16 cellular contexts compared by ENCODE assay signal in the genomic region with DNA sequence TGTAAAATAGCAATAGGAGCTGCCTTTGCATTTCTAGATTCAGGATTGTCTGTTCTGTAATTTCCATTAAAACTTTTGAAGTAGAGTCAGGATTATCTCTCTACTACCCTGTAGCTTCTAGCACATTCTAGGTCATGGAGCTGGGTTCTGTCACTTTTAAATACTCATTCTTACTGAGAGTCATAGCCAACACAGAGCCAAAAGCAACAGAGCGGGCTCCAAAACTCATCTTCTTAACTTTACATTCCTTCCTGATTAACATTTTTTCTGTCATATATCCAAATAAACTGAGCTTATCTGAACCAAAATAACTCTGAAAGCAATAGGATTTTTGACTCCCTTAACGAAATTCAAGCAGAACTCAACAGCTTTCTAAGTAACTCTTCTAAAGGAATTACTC. TPM values are rescaled to one million over a fixed set of nuclear protein-coding genes. Genes with fewer than 3 reads are reported as not detected.
DNase-seq lines count a peak whose midpoint lies in the region; ATAC-seq, FAIRE-seq and TF ChIP-seq lines count a peak whose summit lies in the region.
"Had no signal": no experiment of that assay in that cellular context is flagged by ENCODE, and none has a peak within 500 bp of the region (broad histone marks: within the 10 kb centered on the region; RNA-seq: fewer than 3 reads in every experiment).

No MANE protein-coding gene starts in this region.

- no peak overlapping the region for H2BK12ac ChIP-seq in neuronal stem cell (ENCODE audit: low read length)

- H3K9ac ChIP-seq in SK-N-SH (no peak overlapping the region), kidney (ENCODE audit: low read length in 2 of 2) (no peak overlapping the region), neuronal stem cell (ENCODE audit: low read depth, low read length, poor library complexity) (no peak overlapping the region)

- H4K20me1 ChIP-seq in SK-N-SH (ENCODE audit: insufficient read depth) = peaks cover 8% of the 10 kb centered on the region; the same call in 1 of the 2 replicates

- H3K4me2 ChIP-seq in SK-N-SH = peak overlapping the region; percentile 53
- H3K4me2 ChIP-seq in neuronal stem cell (ENCODE audit: insufficient read depth, low read length, poor library complexity, severe bottlenecking) = no peak overlapping the region

- H2BK120ac ChIP-seq in neuronal stem cell (ENCODE audit: low read depth, low read length) = no peak overlapping the region

- intact Hi-C loops in esophagus squamous epithelium (cut with DNase I) (no loop called here), kidney (cut with DNase I) (no loop called here), uterus (cut with DNase I; ENCODE audit: low total_unique reads) (no loop called here)

- H3K79me2 ChIP-seq in SK-N-SH (ENCODE audit: insufficient read depth) = peaks cover 10% of the 10 kb centered on the region; the same call in 1 of the 2 replicates

- H3K79me1 ChIP-seq in neuronal stem cell (ENCODE audit: low read depth, low read length) = no peaks in the 10 kb centered on the region

- H3K18ac ChIP-seq in neuronal stem cell (ENCODE audit: low read length) = no peak overlapping the region

- H4K91ac ChIP-seq in neuronal stem cell (ENCODE audit: low read depth, low read length, poor library complexity) = no peak overlapping the region

- no peak overlapping the region for H4K8ac ChIP-seq in neuronal stem cell (ENCODE audit: low read depth, low read length)

- no peak for TF ChIP-seq EP300 in SK-N-SH (IDR thresholded peaks at IDR 0.05; ENCODE audit: borderline replicate concordance in 1 of 2, low read depth in 1 of 2, low read length in 1 of 2)

- POLR2A ChIA-PET in SK-N-SH (lab: Yijun Ruan, JAX) = no interaction called here

- H3K4me1 ChIP-seq in SK-N-SH (ENCODE audit: control insufficient read depth in 1 of 2, insufficient read depth in 2 of 2, low read depth in 1 of 2, low read length in 1 of 2) (peaks cover 0 to 18% of the 10 kb centered on the region in 2 experiments; a peak in 2 of 4 replicates), esophagus squamous epithelium (peaks cover 3 to 27% (median 3%) of the 10 kb centered on the region in 3 donors), kidney (ENCODE audit: control insufficient read depth in 1 of 2, insufficient read depth in 1 of 2, low read depth in 1 of 2, low read length in 2 of 2) (peaks cover 0 to 7% of the 10 kb centered on the region in 2 donors), uterus (peaks cover 9% of the 10 kb centered on the region in 2 donors), neuronal stem cell (ENCODE audit: control insufficient read depth in 2 of 2, insufficient read depth in 1 of 2, low read depth in 1 of 2, low read length in 2 of 2) (no peaks in the 10 kb centered on the region)
- H3K4me1 ChIP-seq: foreskin keratinocyte had no signal

- no peak overlapping the region for H2AK5ac ChIP-seq in neuronal stem cell (ENCODE audit: low read depth, low read length)

- H3K23ac ChIP-seq in neuronal stem cell (ENCODE audit: low read depth, low read length, poor library complexity) = no peak overlapping the region

- H3K27ac ChIP-seq in SK-N-SH (ENCODE audit: low read depth in 2 of 2, low read length in 1 of 2) (peak overlapping the region in 1 of 2 experiments; percentile 52; a peak in 2 of 4 replicates), esophagus squamous epithelium (peak overlapping the region in 3 of 4 donors; percentile 14 to 39 (median 26)), kidney (ENCODE audit: low read depth in 2 of 2, low read length in 2 of 2) (no peak overlapping the region), uterus (peak overlapping the region; percentile 38 to 64), neuronal stem cell (replicated peaks; ENCODE audit: low read length) (no peak overlapping the region)
- H3K27ac ChIP-seq: foreskin keratinocyte had no signal

- TF ChIP-seq CTCF in SK-N-SH (IDR thresholded peaks at IDR 0.05) (no peak), esophagus squamous epithelium (IDR thresholded peaks at IDR 0.05) (no peak), kidney (IDR thresholded peaks at IDR 0.05; ENCODE audit: borderline replicate concordance, extremely low read depth, insufficient read depth) (no peak), uterus (IDR thresholded peaks at IDR 0.05) (no peak)

- TF ChIP-seq POLR2A in esophagus squamous epithelium (IDR thresholded peaks at IDR 0.05) = no peak
- no peak for TF ChIP-seq POLR2A in uterus (IDR thresholded peaks at IDR 0.05)

- CTCF ChIA-PET in SK-N-SH (lab: Yijun Ruan, JAX) = interaction anchor here (0.7 to 1.9 kb wide), 11 partner anchors 9 to 1146 kb away, joined by 3 to 7 read pairs (median 3); no protein-coding TSS in a partner anchor

- H3K27me3 ChIP-seq in SK-N-SH (ENCODE audit: insufficient read depth) (no peaks in the 10 kb centered on the region), esophagus squamous epithelium (no peaks in the 10 kb centered on the region), uterus (no peaks in the 10 kb centered on the region), neuronal stem cell (ENCODE audit: control insufficient read depth in 3 of 3, insufficient read depth in 3 of 3, low read depth in 1 of 3, low read length in 3 of 3) (no peaks in the 10 kb centered on the region)
- H3K27me3 ChIP-seq: adrenal gland, dorsolateral prefrontal cortex, foreskin keratinocyte, tibial nerve had no signal

- no peaks in the 10 kb centered on the region for H3K9me2 ChIP-seq in SK-N-SH

- no peak overlapping the region for H2BK15ac ChIP-seq in neuronal stem cell (ENCODE audit: low read length)

- 65% methylated on average over 2 of the region's 2 CpGs for whole genome bisulfite sequencing in SK-N-SH (ENCODE audit: low lambda C conversion rate)
- 66 to 68% methylated on average over 2 of the region's 2 CpGs for WGBS in esophagus squamous epithelium, 2 donors
- WGBS in neuronal stem cell (ENCODE audit: extremely low coverage in 2 of 2, insufficient read length in 2 of 2, insufficient replicate concordance in 1 of 2), 2 donors = no CpG with 5 or more reads among the region's 2 CpGs

- no peak overlapping the region for H2AFZ ChIP-seq in SK-N-SH (ENCODE audit: low read depth)
- H2AFZ ChIP-seq in neuronal stem cell (ENCODE audit: low read length) = no peak overlapping the region

- DNase-seq in SK-N-SH (no peak), esophagus squamous epithelium (lab: John Stamatoyannopoulos, UW) (no peak), kidney (no peak), uterus (peak; percentile 27 to 28), neuronal stem cell (ENCODE audit: low spot score) (no peak)
- DNase-seq: activated CD4-positive, alpha-beta T cell treated with anti-CD3 and anti-CD28 coated beads for 4 hours; activated T-cell treated with anti-CD3 and anti-CD28 coated beads, Interleukin-2, amount 50 U/mL, for 24 hours; CD8-positive, alpha-beta T cell; dorsolateral prefrontal cortex; foreskin keratinocyte; NCI-H1092; stimulated activated CD4-positive, alpha-beta T cell treated with anti-CD3 and anti-CD28 coated beads, Interleukin-2, amount 100 ng/mL, for 24 hours had no signal

- H3K9me3 ChIP-seq in SK-N-SH (no peaks in the 10 kb centered on the region), esophagus squamous epithelium (no peaks in the 10 kb centered on the region), kidney (ENCODE audit: control insufficient read depth in 1 of 2, low read length in 2 of 2) (no peaks in the 10 kb centered on the region), uterus (no peaks in the 10 kb centered on the region), neuronal stem cell (replicated peaks in 1 of 2; ENCODE audit: control insufficient read depth in 2 of 2, insufficient read depth in 1 of 2, low read depth in 1 of 2, low read length in 2 of 2) (peaks cover 0 to 3% of the 10 kb centered on the region in 2 donors)
- H3K9me3 ChIP-seq: adrenal gland, tibial nerve had no signal

- H3K36me3 ChIP-seq in SK-N-SH (replicated peaks in 1 of 2; ENCODE audit: control insufficient read depth in 1 of 2, insufficient read depth in 2 of 2, low read length in 1 of 2) (peaks cover 23 to 36% of the 10 kb centered on the region in 2 experiments), esophagus squamous epithelium (peaks cover 0 to 34% (median 0%) of the 10 kb centered on the region in 3 donors), kidney (ENCODE audit: control insufficient read depth in 1 of 2, insufficient read depth in 2 of 2, low read length in 2 of 2) (peaks cover 4% of the 10 kb centered on the region in 2 donors), uterus (no peaks in the 10 kb centered on the region), neuronal stem cell (replicated peaks in 1 of 2; ENCODE audit: control insufficient read depth in 2 of 2, insufficient read depth in 2 of 2, low read length in 2 of 2) (peaks cover 0 to 54% of the 10 kb centered on the region in 2 donors)

- no peak for TF ChIP-seq RAD21 in SK-N-SH (IDR thresholded peaks at IDR 0.05; ENCODE audit: low read length)

- H3K14ac ChIP-seq in neuronal stem cell (ENCODE audit: low read length) = no peak overlapping the region

- peaks cover 17% of the 10 kb centered on the region for H3F3A ChIP-seq in SK-N-SH (replicated peaks; ENCODE audit: insufficient read depth)

- no peak for ATAC-seq in HG03139 (IDR thresholded peaks at IDR 0.05; ENCODE audit: unreplicated experiment)
- ATAC-seq in GM19452 (IDR thresholded peaks at IDR 0.05; ENCODE audit: unreplicated experiment) = no peak
- ATAC-seq: CD8-positive, alpha-beta T cell; foreskin keratinocyte had no signal

- peak; percentile 15 for FAIRE-seq in kidney (lab: Jason Lieb, UNC)

- H3K4me3 ChIP-seq in SK-N-SH (ENCODE audit: low read depth in 2 of 2, low read length in 1 of 2) (no peak overlapping the region), esophagus squamous epithelium (no peak overlapping the region), kidney (ENCODE audit: low read length in 2 of 2) (no peak overlapping the region), uterus (no peak overlapping the region), neuronal stem cell (ENCODE audit: low read length in 2 of 2) (no peak overlapping the region)
- H3K4me3 ChIP-seq: adrenal gland, dorsolateral prefrontal cortex, tibial nerve had no signal

- H2BK5ac ChIP-seq in neuronal stem cell (ENCODE audit: low read length) = no peak overlapping the region

- no peak overlapping the region for H3K4ac ChIP-seq in neuronal stem cell (ENCODE audit: low read length)

RNA-seq across cellular contexts. Expression of a gene that starts 12.9 kb away (rescaled TPM):
- 22.6 and 32.8 TPM in 2 replicates for polyA plus RNA-seq in SK-N-SH (2012; rRNA removed)
- 35.2 and 40.2 TPM in 2 replicates for polyA plus RNA-seq in SK-N-SH (2012; cell fraction: cytosol; rRNA removed)
- 17.4 and 45.0 TPM in 2 replicates for polyA plus RNA-seq in SK-N-SH (2012; cell fraction: nucleus; rRNA removed)
- total RNA-seq in esophagus squamous epithelium = 10 to 100 TPM; 18.5 to 25.7 (median 23.2) TPM
- 67.9 TPM for total RNA-seq in kidney
- polyA plus RNA-seq in kidney (ENCODE audit: insufficient read depth, low read depth, low replicate concordance) = 32.1 TPM
- total RNA-seq in uterus = 100 to 1,000 TPM in 1 of 4 donors, 10 to 100 TPM in 3; 40.9 to 101 (median 61.1) TPM
- polyA plus RNA-seq in neuronal stem cell (2013, experiment 1 of 2) = 42.3 TPM
- 42.5 TPM for polyA plus RNA-seq in neuronal stem cell (2013, experiment 2 of 2)

RNA-seq across cellular contexts. Expression of a gene that starts 13.4 kb away (rescaled TPM):
- polyA plus RNA-seq in SK-N-SH (2012; rRNA removed) (5.9 and 6.2 TPM in 2 replicates), kidney (ENCODE audit: insufficient read depth, low read depth, low replicate concordance) (9.9 TPM)
- polyA plus RNA-seq in SK-N-SH (2012; cell fraction: cytosol; rRNA removed) = 7.7 and 9.8 TPM in 2 replicates
- 4.9 TPM in 2 replicates for polyA plus RNA-seq in SK-N-SH (2012; cell fraction: nucleus; rRNA removed)
- total RNA-seq in esophagus squamous epithelium (10 to 100 TPM in 2 of 4 donors, 1 to 10 TPM in 2; 5.7 to 14.4 (median 10.6) TPM), kidney (14.5 TPM), uterus (10 to 100 TPM in 2 of 4 donors, 1 to 10 TPM in 2; 2.9 to 18.8 (median 11.2) TPM)
- polyA plus RNA-seq in neuronal stem cell (2013, experiment 1 of 2) = 17.2 TPM
- polyA plus RNA-seq in neuronal stem cell (2013, experiment 2 of 2) = 17.2 TPM

Comparison
In these comparisons a context has a peak if more than half of its experiments do, and no peak if none do; other contexts are left out.
1. DNase-seq: peak in uterus (2 of 2); none in SK-N-SH (single experiment), esophagus squamous epithelium (single experiment), kidney (single experiment) and neuronal stem cell (single experiment).
2. H3K27ac ChIP-seq: peak in esophagus squamous epithelium (3 of 4) and uterus (2 of 2); none in kidney (0 of 2) and neuronal stem cell (single experiment).